Comparison of ENCODE assay signal across 1 cellular context in the genomic region with DNA sequence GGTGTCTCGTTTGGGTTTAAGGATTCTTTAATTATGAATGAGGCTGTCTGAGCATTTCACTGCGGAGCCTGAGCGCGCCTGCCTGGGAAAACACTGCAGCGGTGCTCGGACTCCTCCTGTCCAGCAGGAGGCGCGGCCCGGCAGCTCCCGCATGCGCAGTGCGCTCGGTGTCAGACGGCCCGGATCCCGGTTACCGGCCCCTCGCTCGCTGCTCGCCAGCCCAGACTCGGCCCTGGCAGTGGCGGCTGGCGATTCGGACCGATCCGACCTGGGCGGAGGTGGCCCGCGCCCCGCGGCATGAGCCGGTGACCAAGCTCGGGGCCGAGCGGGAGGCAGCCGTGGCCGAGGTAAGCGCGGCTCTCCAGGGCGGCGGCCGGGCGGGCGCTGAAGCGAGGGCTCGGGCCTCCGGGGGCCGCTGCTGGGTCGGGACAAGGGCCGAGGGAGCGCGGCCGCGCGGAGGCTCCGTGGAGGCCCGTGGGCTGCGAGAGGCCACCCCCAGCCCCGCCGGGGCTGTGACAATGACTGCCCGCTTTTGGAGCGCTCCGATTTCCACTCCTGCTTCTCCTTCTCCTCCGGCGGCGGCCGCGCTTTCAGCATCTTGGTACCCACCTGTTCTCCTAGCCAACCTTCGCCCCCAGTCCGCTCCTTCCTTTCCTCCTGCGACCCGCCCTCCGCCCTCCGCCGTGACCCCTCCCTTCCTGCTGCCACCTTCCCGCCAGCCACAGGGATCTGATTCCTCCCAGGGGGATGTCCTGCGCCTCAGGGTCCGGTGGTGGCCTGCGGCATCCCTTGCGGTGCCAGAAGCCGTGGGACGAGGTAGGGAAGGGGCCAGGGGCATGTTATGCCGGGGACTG.
TF ChIP-seq lines count a peak whose summit lies in the region.

Gene EXT2 (plus strand): TSS at position 173 of the 854 bp plus-strand sequence. CDS start 12,035 bp downstream, outside the sequence.

TF ChIP-seq in HepG2, 621 proteins besides CTCF, POLR2A, EP300 and RAD21 (continued from another document):
- TF ChIP-seq, protein P1, sequence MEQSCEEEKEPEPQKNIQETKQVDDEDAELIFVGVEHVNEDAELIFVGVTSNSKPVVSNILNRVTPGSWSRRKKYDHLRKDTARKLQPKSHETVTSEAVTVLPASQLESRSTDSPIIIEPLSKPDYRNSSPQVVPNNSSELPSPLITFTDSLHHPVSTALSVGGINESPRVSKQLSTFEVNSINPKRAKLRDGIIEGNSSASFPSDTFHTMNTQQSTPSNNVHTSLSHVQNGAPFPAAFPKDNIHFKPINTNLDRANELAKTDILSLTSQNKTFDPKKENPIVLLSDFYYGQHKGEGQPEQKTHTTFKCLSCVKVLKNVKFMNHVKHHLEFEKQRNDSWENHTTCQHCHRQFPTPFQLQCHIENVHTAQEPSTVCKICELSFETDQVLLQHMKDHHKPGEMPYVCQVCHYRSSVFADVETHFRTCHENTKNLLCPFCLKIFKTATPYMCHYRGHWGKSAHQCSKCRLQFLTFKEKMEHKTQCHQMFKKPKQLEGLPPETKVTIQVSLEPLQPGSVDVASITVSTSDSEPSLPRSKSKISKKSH (CRISPR knock-in tag; IDR thresholded peaks at IDR 0.05; ENCODE audit: borderline replicate concordance): no peak
- TF ChIP-seq CHD2 (IDR thresholded peaks at IDR 0.05; ENCODE audit: low read depth, low read length) (no peak), ZNF367 (CRISPR knock-in tag; IDR thresholded peaks at IDR 0.05; ENCODE audit: borderline replicate concordance) (no peak), PRMT3 (CRISPR knock-in tag; IDR thresholded peaks at IDR 0.05; ENCODE audit: borderline replicate concordance, low read depth) (no peak), ZSCAN25 (CRISPR knock-in tag; IDR thresholded peaks at IDR 0.05) (no peak), ZNF160 (CRISPR knock-in tag; IDR thresholded peaks at IDR 0.05) (no peak), CBX5 (CRISPR knock-in tag; IDR thresholded peaks at IDR 0.05; ENCODE audit: borderline replicate concordance) (no peak), NFYC (CRISPR knock-in tag; IDR thresholded peaks at IDR 0.05) (no peak), JUNB (CRISPR knock-in tag; IDR thresholded peaks at IDR 0.05; ENCODE audit: borderline replicate concordance) (0 out of 2 replicates have a peak, but pooled peaks have one; percentile 25), RFXAP (CRISPR knock-in tag; IDR thresholded peaks at IDR 0.05; ENCODE audit: borderline replicate concordance) (no peak), RBM39 (IDR thresholded peaks at IDR 0.05; ENCODE audit: low read depth, low read length, poor library complexity, severe bottlenecking) (no peak), ZNF709 (CRISPR knock-in tag; IDR thresholded peaks at IDR 0.05) (peak; percentile 87), ZFAT (CRISPR knock-in tag; conservative IDR thresholded peaks at IDR 0.05) (no peak), SMAD9 (CRISPR knock-in tag; IDR thresholded peaks at IDR 0.05) (0 out of 2 replicates have a peak, but pooled peaks have one; percentile 32), USF2 (IDR thresholded peaks at IDR 0.05; ENCODE audit: low read depth, low read length) (no peak), USF2 (CRISPR knock-in tag; IDR thresholded peaks at IDR 0.05; ENCODE audit: borderline replicate concordance) (no peak), ATF6 (CRISPR knock-in tag; conservative IDR thresholded peaks at IDR 0.05) (no peak), ZNF207 (IDR thresholded peaks at IDR 0.05; ENCODE audit: borderline replicate concordance) (no peak), NFE2 (CRISPR knock-in tag; IDR thresholded peaks at IDR 0.05) (no peak), SRSF4 (IDR thresholded peaks at IDR 0.05; ENCODE audit: low read depth, low read length, poor library complexity, severe bottlenecking) (no peak), TAF15 (IDR thresholded peaks at IDR 0.05; ENCODE audit: low read depth, low read length, poor library complexity, severe bottlenecking) (no peak), FOXK1 (CRISPR knock-in tag; IDR thresholded peaks at IDR 0.05; ENCODE audit: borderline replicate concordance, low read depth) (no peak), HMGA1 (CRISPR knock-in tag; conservative IDR thresholded peaks at IDR 0.05) (no peak), ZNF263 (CRISPR knock-in tag; IDR thresholded peaks at IDR 0.05) (no peak), KDM1A (CRISPR knock-in tag; IDR thresholded peaks at IDR 0.05) (no peak)
- TF ChIP-seq, protein P2, sequence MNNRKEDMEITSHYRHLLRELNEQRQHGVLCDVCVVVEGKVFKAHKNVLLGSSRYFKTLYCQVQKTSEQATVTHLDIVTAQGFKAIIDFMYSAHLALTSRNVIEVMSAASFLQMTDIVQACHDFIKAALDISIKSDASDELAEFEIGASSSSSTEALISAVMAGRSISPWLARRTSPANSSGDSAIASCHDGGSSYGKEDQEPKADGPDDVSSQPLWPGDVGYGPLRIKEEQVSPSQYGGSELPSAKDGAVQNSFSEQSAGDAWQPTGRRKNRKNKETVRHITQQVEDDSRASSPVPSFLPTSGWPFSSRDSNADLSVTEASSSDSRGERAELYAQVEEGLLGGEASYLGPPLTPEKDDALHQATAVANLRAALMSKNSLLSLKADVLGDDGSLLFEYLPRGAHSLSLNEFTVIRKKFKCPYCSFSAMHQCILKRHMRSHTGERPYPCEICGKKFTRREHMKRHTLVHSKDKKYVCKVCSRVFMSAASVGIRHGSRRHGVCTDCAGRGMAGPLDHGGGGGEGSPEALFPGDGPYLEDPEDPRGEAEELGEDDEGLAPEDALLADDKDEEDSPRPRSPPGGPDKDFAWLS (CRISPR knock-in tag; IDR thresholded peaks at IDR 0.05; ENCODE audit: borderline replicate concordance): no peak
TF ChIP-seq in HepG2: peak in this region for 106.
